3 cellular contexts compared by ENCODE assay signal in genomic region chr9:33695299-33695698, GRCh38.
"Had no signal": no experiment of that assay in that cellular context is flagged by ENCODE, and none has a peak within 500 bp of the region (broad histone marks: within the 10 kb centered on the region; RNA-seq: fewer than 3 reads in every experiment).

No MANE protein-coding gene starts in this region.

- ATAC-seq: GM12878 had no signal

- DNase-seq: GDM1, GF-D8 had no signal

- H3K4me3 ChIP-seq: GM12878 had no signal
